In the genomic region with DNA sequence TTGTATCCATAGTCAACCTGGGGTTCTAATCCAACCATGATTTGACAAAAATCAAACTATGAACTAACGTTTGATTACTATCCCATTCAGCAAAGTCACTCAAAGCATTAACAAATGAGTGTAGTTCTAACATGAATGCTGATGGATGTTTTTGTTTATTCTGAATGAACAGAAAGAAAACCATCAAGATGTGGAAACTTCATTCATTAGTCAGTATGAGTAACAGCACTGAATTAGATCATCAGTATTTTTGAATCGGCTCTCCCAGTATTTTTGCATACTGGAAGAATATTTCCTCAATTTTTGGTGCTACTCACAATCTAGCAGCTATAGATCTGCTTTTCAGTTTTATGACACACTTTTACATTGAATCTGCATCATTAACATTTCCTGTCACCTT, we compare ENCODE assay signal across 20 cellular contexts.
"Had no signal": no experiment of that assay in that cellular context is flagged by ENCODE, and none has a peak within 500 bp of the region (broad histone marks: within the 10 kb centered on the region; RNA-seq: fewer than 3 reads in every experiment).

No MANE protein-coding gene starts in this region.

- H3K4me1 ChIP-seq: gastrocnemius medialis, heart right ventricle, left ventricle myocardium inferior, parathyroid adenoma, transverse colon, vagina had no signal

- H3K27me3 ChIP-seq: vagina had no signal

- H3K27ac ChIP-seq: gastrocnemius medialis, heart right ventricle, left ventricle myocardium inferior, neutrophil, parathyroid adenoma, transverse colon, vagina had no signal

- H3K9ac ChIP-seq: parathyroid adenoma had no signal

- H3K4me3 ChIP-seq: esophagus squamous epithelium, gastrocnemius medialis, heart right ventricle, left ventricle myocardium inferior, transverse colon, vagina had no signal

- H3K79me2 ChIP-seq: parathyroid adenoma had no signal

- DNase-seq: activated CD4-positive, alpha-beta T cell treated with anti-CD3 and anti-CD28 coated beads, Interleukin-2, amount 10 ng/mL, durations not matched to agents 24 days and 14 days; activated CD8-positive, alpha-beta memory T cell treated with anti-CD3 and anti-CD28 coated beads, Interleukin-2, amount 50 U/mL, for 4 hours; activated CD8-positive, alpha-beta T cell treated with anti-CD3 and anti-CD28 coated beads, Interleukin-2, amount 10 ng/mL, durations not matched to agents 7 days and 5 days; activated gamma-delta T cell treated with Interleukin-2 at 50 U/mL for 16 hours; activated T-cell treated with anti-CD3 and anti-CD28 coated beads, Interleukin-2, amount 50 U/mL, for 72 hours; amniotic stem cell; caudate nucleus; esophagus squamous epithelium; gastrocnemius medialis; heart right ventricle; islet precursor cell; left ventricle myocardium inferior; natural killer cell; stimulated activated CD4-positive, alpha-beta T cell treated with anti-CD3 and anti-CD28 coated beads, Interleukin-2, amount 100 ng/mL, for 48 hours; stimulated activated naive CD4-positive, alpha-beta T cell; T-helper 17 cell; transverse colon had no signal

- H3K36me3 ChIP-seq: esophagus squamous epithelium, gastrocnemius medialis, heart right ventricle, left ventricle myocardium inferior, neutrophil, transverse colon, vagina had no signal

- H2AFZ ChIP-seq: parathyroid adenoma had no signal

- H3K9me3 ChIP-seq: esophagus squamous epithelium, gastrocnemius medialis, heart right ventricle, left ventricle myocardium inferior, neutrophil, transverse colon, vagina had no signal
